ENCODE assay signal across 8 cellular contexts in the genomic region with DNA sequence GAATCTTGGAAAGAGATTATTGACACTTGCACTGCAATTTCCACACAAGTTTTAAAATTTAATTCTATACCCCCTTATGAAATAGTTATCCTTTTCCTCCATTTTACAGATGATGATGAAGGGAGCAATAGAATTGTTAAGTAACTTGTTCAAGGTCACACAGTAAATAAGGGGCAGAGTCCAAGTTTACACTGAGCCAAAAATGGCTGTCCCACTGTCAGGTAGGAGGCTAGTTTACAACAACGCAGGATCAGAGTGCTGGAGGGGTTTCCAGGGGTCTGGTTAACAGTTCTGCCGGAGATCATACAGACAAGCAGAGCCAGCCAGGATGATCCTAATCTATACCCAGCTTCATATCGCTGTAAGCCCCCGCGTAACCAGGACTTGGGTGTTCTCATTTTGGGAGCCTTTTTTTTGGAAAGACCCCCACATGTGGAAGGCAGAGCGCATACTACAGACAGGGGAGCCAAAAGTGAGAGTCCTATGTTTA. TPM values are rescaled to one million over a fixed set of nuclear protein-coding genes. Genes with fewer than 3 reads are reported as not detected.
DNase-seq lines count a peak whose midpoint lies in the region; ATAC-seq and TF ChIP-seq lines count a peak whose summit lies in the region.

No MANE protein-coding gene starts in this region.

- no peak for ATAC-seq in GM23338
- ATAC-seq in T-helper 17 cell: no peak
- no peak for ATAC-seq in stimulated activated memory B cell treated with anti-CD40 and anti-IgM and Interleukin-4, amounts not matched to agents 10 μg/mL and 1 μg/mL and 100 μg/mL, for 72 hours
- no peak for ATAC-seq in GM19463 (IDR thresholded peaks at IDR 0.05; ENCODE audit: unreplicated experiment)
- no peak for ATAC-seq in GM18505 (IDR thresholded peaks at IDR 0.05; ENCODE audit: unreplicated experiment)
- no peak for ATAC-seq in GM18870 (IDR thresholded peaks at IDR 0.05; ENCODE audit: unreplicated experiment)

- H3K4me1 ChIP-seq in GM23338 (ENCODE audit: insufficient read depth): peaks cover 50% of the 10 kb centered on the region

- no peak for TF ChIP-seq CTCF in GM23338 (conservative IDR thresholded peaks at IDR 0.05; ENCODE audit: low read depth in 2 of 2)
- no peak for TF ChIP-seq CTCF in foreskin fibroblast (IDR thresholded peaks at IDR 0.05; ENCODE audit: low read depth, low read length)
- no peak for TF ChIP-seq CTCF in retinal pigment epithelial cell (conservative IDR thresholded peaks at IDR 0.05; ENCODE audit: low read depth, low read length)

- no peak overlapping the region for H3K27ac ChIP-seq in GM23338 (ENCODE audit: low read depth)

- no peaks in the 10 kb centered on the region for H3K9me3 Mint-ChIP-seq in GM23338
- no peaks in the 10 kb centered on the region for H3K9me3 Mint-ChIP-seq in stimulated activated memory B cell treated with anti-CD40 and anti-IgM and Interleukin-4, amounts not matched to agents 10 μg/mL and 1 μg/mL and 100 μg/mL, for 72 hours

- no peaks in the 10 kb centered on the region for H3K36me3 ChIP-seq in GM23338 (ENCODE audit: insufficient read depth)

- no peak for TF ChIP-seq POLR2A in GM18505 (IDR thresholded peaks at IDR 0.05; ENCODE audit: borderline replicate concordance, extremely low read depth, insufficient read depth, insufficient read length)

- H3K27me3 Mint-ChIP-seq in GM23338 (ENCODE audit: insufficient read depth, low read depth, poor library complexity): peaks cover 41% of the 10 kb centered on the region
- peaks cover 65% of the 10 kb centered on the region for H3K27me3 Mint-ChIP-seq in T-helper 17 cell
- H3K27me3 Mint-ChIP-seq in stimulated activated memory B cell treated with anti-CD40 and anti-IgM and Interleukin-4, amounts not matched to agents 10 μg/mL and 1 μg/mL and 100 μg/mL, for 72 hours: peaks cover 78% of the 10 kb centered on the region

- peaks cover 7% of the 10 kb centered on the region; the same call in 1 of the 2 replicates for H3F3A ChIP-seq in GM23338 (replicated peaks; ENCODE audit: low read depth)

- H3K36me3 Mint-ChIP-seq in GM23338 (ENCODE audit: low read depth): no peaks in the 10 kb centered on the region
- H3K36me3 Mint-ChIP-seq in T-helper 17 cell (ENCODE audit: low read depth): peaks cover 8% of the 10 kb centered on the region
- no peaks in the 10 kb centered on the region for H3K36me3 Mint-ChIP-seq in stimulated activated memory B cell treated with anti-CD40 and anti-IgM and Interleukin-4, amounts not matched to agents 10 μg/mL and 1 μg/mL and 100 μg/mL, for 72 hours

- H3K27ac Mint-ChIP-seq in GM23338 (no peak overlapping the region), T-helper 17 cell (no peak overlapping the region)
- H3K27ac Mint-ChIP-seq in stimulated activated memory B cell treated with anti-CD40 and anti-IgM and Interleukin-4, amounts not matched to agents 10 μg/mL and 1 μg/mL and 100 μg/mL, for 72 hours: no peak overlapping the region

- peak overlapping the region; percentile 96 for H3K4me3 ChIP-seq in GM23338
- peak overlapping the region; percentile 63 to 92 for H3K4me3 ChIP-seq in foreskin fibroblast (ENCODE audit: low read depth in 1 of 2, low read length in 2 of 2)
- peak overlapping the region; percentile 35 for H3K4me3 ChIP-seq in retinal pigment epithelial cell (ENCODE audit: low read length)

- H3K9me3 ChIP-seq in T-helper 17 cell (ENCODE audit: control insufficient read depth, low read length, poor library complexity, severe bottlenecking): no peaks in the 10 kb centered on the region

- H3K4me3 Mint-ChIP-seq in GM23338: peak overlapping the region; percentile 89
- H3K4me3 Mint-ChIP-seq in T-helper 17 cell: peak overlapping the region; percentile 69
- H3K4me3 Mint-ChIP-seq in stimulated activated memory B cell treated with anti-CD40 and anti-IgM and Interleukin-4, amounts not matched to agents 10 μg/mL and 1 μg/mL and 100 μg/mL, for 72 hours: no peak overlapping the region

- peaks cover 38% of the 10 kb centered on the region for H3K79me2 ChIP-seq in GM23338 (replicated peaks; ENCODE audit: insufficient read depth)

- H3K27me3 ChIP-seq in GM23338 (ENCODE audit: insufficient read depth): peaks cover 52% of the 10 kb centered on the region

- peaks cover 2% of the 10 kb centered on the region; the same call in 1 of the 2 replicates for H4K20me1 ChIP-seq in GM23338 (replicated peaks; ENCODE audit: insufficient read depth)

- peak overlapping the region; percentile 93 for H2AFZ ChIP-seq in GM23338

- H3K4me1 Mint-ChIP-seq in GM23338 (peaks cover 52% of the 10 kb centered on the region), T-helper 17 cell (peaks cover 13% of the 10 kb centered on the region)
- H3K4me1 Mint-ChIP-seq in stimulated activated memory B cell treated with anti-CD40 and anti-IgM and Interleukin-4, amounts not matched to agents 10 μg/mL and 1 μg/mL and 100 μg/mL, for 72 hours: peaks cover 6% of the 10 kb centered on the region

- peak overlapping the region; percentile 90 for H3K4me2 ChIP-seq in GM23338

- no peak for DNase-seq in GM23338 (ENCODE audit: low spot score)
- no peak for DNase-seq in T-helper 17 cell
- DNase-seq in foreskin fibroblast: peak in 1 of 2 donors; percentile 12
- DNase-seq in retinal pigment epithelial cell (ENCODE audit: low read depth): no peak

- H3K9me2 ChIP-seq in GM23338 (ENCODE audit: insufficient read depth): no peaks in the 10 kb centered on the region

TF ChIP-seq in GM23338, 12 proteins besides CTCF, POLR2A, EP300 and RAD21 (continues in another document):
- TF ChIP-seq EZH2 (IDR thresholded peaks at IDR 0.05; ENCODE audit: low read depth, unreplicated experiment) (no peak), EZH2phosphoT487 (IDR thresholded peaks at IDR 0.05; ENCODE audit: unreplicated experiment) (no peak), STAT1 (IDR thresholded peaks at IDR 0.05; ENCODE audit: unreplicated experiment) (no peak), NANOG (IDR thresholded peaks at IDR 0.05; ENCODE audit: borderline replicate concordance) (no peak)
- TF ChIP-seq, protein P1, sequence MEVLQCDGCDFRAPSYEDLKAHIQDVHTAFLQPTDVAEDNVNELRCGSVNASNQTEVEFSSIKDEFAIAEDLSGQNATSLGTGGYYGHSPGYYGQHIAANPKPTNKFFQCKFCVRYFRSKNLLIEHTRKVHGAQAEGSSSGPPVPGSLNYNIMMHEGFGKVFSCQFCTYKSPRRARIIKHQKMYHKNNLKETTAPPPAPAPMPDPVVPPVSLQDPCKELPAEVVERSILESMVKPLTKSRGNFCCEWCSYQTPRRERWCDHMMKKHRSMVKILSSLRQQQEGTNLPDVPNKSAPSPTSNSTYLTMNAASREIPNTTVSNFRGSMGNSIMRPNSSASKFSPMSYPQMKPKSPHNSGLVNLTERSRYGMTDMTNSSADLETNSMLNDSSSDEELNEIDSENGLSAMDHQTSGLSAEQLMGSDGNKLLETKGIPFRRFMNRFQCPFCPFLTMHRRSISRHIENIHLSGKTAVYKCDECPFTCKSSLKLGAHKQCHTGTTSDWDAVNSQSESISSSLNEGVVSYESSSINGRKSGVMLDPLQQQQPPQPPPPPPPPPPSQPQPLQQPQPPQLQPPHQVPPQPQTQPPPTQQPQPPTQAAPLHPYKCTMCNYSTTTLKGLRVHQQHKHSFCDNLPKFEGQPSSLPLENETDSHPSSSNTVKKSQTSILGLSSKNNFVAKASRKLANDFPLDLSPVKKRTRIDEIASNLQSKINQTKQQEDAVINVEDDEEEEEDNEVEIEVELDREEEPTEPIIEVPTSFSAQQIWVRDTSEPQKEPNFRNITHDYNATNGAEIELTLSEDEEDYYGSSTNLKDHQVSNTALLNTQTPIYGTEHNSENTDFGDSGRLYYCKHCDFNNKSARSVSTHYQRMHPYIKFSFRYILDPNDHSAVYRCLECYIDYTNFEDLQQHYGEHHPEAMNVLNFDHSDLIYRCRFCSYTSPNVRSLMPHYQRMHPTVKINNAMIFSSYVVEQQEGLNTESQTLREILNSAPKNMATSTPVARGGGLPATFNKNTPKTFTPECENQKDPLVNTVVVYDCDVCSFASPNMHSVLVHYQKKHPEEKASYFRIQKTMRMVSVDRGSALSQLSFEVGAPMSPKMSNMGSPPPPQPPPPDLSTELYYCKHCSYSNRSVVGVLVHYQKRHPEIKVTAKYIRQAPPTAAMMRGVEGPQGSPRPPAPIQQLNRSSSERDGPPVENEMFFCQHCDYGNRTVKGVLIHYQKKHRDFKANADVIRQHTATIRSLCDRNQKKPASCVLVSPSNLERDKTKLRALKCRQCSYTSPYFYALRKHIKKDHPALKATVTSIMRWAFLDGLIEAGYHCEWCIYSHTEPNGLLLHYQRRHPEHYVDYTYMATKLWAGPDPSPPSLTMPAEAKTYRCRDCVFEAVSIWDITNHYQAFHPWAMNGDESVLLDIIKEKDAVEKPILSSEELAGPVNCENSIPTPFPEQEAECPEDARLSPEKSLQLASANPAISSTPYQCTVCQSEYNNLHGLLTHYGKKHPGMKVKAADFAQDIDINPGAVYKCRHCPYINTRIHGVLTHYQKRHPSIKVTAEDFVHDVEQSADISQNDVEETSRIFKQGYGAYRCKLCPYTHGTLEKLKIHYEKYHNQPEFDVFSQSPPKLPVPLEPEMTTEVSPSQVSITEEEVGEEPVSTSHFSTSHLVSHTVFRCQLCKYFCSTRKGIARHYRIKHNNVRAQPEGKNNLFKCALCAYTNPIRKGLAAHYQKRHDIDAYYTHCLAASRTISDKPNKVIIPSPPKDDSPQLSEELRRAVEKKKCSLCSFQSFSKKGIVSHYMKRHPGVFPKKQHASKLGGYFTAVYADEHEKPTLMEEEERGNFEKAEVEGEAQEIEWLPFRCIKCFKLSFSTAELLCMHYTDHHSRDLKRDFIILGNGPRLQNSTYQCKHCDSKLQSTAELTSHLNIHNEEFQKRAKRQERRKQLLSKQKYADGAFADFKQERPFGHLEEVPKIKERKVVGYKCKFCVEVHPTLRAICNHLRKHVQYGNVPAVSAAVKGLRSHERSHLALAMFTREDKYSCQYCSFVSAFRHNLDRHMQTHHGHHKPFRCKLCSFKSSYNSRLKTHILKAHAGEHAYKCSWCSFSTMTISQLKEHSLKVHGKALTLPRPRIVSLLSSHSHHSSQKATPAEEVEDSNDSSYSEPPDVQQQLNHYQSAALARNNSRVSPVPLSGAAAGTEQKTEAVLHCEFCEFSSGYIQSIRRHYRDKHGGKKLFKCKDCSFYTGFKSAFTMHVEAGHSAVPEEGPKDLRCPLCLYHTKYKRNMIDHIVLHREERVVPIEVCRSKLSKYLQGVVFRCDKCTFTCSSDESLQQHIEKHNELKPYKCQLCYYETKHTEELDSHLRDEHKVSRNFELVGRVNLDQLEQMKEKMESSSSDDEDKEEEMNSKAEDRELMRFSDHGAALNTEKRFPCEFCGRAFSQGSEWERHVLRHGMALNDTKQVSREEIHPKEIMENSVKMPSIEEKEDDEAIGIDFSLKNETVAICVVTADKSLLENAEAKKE (CRISPR knock-in tag; IDR thresholded peaks at IDR 0.05): no peak

RNA-seq across cellular contexts. Expression of gene UNC5B, which starts 0.6 kb away (rescaled TPM):
- 25.2 and 31.2 TPM in 2 replicates for total RNA-seq in GM23338 (2014; rRNA removed; shearing (Covaris generic))
- polyA plus RNA-seq in GM23338 (2016; fragmentation: Nextera tagmentation; extraction: Ambion mirVana): 8.0 and 8.7 TPM in 2 replicates
- total RNA-seq in T-helper 17 cell: not detected

Comparison
In these comparisons a context has a peak if more than half of its experiments do, and no peak if none do; other contexts are left out.
1. H3K4me3 ChIP-seq: peak in every context shown above with its lines; median percentile 96 in GM23338; 78 in foreskin fibroblast; 35 in retinal pigment epithelial cell.
2. RNA of gene UNC5B, which starts 0.6 kb away (total RNA-seq): 25.2 to 31.2 TPM in GM23338; not detected in T-helper 17 cell; every median in the first group is over 10 times any median in the second.